1 cellular context compared by ENCODE assay signal in the genomic region with DNA sequence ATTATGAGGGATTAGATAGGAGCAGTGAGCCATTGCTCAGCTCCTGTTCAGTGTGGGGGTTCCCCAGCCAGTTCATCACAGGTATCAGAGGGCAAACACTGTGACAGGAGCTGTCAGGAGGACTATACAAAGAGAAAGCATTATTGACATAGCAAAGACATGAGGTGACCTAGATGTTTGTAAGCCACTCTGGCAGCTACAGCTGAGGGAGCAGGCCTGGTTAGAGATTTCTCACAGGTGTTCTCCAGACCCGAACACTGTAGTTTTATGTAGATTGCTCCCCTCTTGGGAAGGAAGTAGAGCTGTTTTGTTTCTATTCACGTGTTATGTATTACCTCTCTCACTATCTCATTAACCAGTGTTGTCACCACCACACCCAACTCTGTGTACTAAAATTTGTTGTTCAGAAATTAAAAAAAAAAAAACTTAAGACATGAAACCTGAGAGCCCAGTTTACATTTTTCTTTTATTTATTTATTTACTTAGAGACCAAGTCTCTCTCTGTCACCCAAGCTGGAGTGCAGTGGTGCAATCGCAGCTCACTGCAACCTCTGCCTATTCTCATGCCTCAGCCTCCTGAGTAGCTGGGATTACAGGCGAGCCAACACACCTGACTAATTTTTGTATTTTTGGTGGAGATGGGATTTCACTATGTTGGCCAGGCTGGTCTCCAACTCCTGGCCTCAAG.
TF ChIP-seq lines count a peak whose summit lies in the region.

No MANE protein-coding gene starts in this region.

TF ChIP-seq in SK-N-SH treated with all-trans-retinoic acid at 6 μM for 48 hours, 23 proteins besides CTCF, POLR2A, EP300 and RAD21 (continued from another document):
- TF ChIP-seq PATZ1 (CRISPR knock-in tag; IDR thresholded peaks at IDR 0.05; ENCODE audit: borderline replicate concordance): no peak
TF ChIP-seq in SK-N-SH treated with all-trans-retinoic acid at 6 μM for 48 hours: peak in this region for 0.
